8 cellular contexts compared by ENCODE assay signal in genomic region chr1:233326995-233327937, GRCh38. TPM values are rescaled to one million over a fixed set of nuclear protein-coding genes. Genes with fewer than 3 reads are reported as not detected.
A peak's percentile ranks its signal among the peaks of the same experiment; 100 is the strongest.
DNase-seq lines count a peak whose midpoint lies in the region; ATAC-seq, FAIRE-seq and TF ChIP-seq lines count a peak whose summit lies in the region.

MAP3K21 (plus strand) TSS chr1:233327724; CDS start chr1:233328029, 305 bp downstream.

- no peak for FAIRE-seq in frontal cortex (lab: Jason Lieb, UNC)

- H3K9me3 ChIP-seq in Karpas-422 (ENCODE audit: low read length) (no peaks in the 10 kb centered on the region), testis (no peaks in the 10 kb centered on the region)

- intact Hi-C loops in testis (cut with DNase I; ENCODE audit: low total_unique reads): no loop called here

- H3K9me2 ChIP-seq in GM23338 (ENCODE audit: insufficient read depth) (no peaks in the 10 kb centered on the region), Karpas-422 (replicated peaks; ENCODE audit: insufficient read depth, low read length) (no peaks in the 10 kb centered on the region)

- H3K4me1 Mint-ChIP-seq in GM23338: peaks cover 33% of the 10 kb centered on the region
- peaks cover 4% of the 10 kb centered on the region for H3K4me1 Mint-ChIP-seq in activated T-helper 17 cell treated with anti-CD3 and anti-CD28 coated beads, Interleukin-2, amount 50 U/mL, for 72 hours

- no peak for TF ChIP-seq POLR2A in testis (IDR thresholded peaks at IDR 0.05)

- 2% methylated on average over 42 to 54 of the region's 79 CpGs for WGBS in testis, 2 donors

- H4K20me1 ChIP-seq in GM23338 (replicated peaks; ENCODE audit: insufficient read depth): peaks cover 20% of the 10 kb centered on the region
- H4K20me1 ChIP-seq in Karpas-422 (ENCODE audit: insufficient read depth, low read depth, low read length): no peaks in the 10 kb centered on the region; the same call in 1 of the 2 replicates

- peak; percentile 99 for DNase-seq in DMS53 (lab: John Stamatoyannopoulos, UW)
- DNase-seq in GM23338 (ENCODE audit: low spot score): peak; percentile 98
- peak; percentile 97 for DNase-seq in Karpas-422
- DNase-seq in RWPE1 (ENCODE audit: low spot score): peak; percentile 90
- DNase-seq in frontal cortex (ENCODE audit: low spot score in 2 of 2): peak; percentile 50 to 54
- peak; percentile 60 for DNase-seq in omental fat pad (ENCODE audit: low spot score)
- peak; percentile 96 for DNase-seq in testis

- H3K36me3 ChIP-seq in GM23338 (ENCODE audit: insufficient read depth) (no peaks in the 10 kb centered on the region), Karpas-422 (ENCODE audit: insufficient read depth, low read length) (no peaks in the 10 kb centered on the region), testis (ENCODE audit: low read depth, missing control alignments) (no peaks in the 10 kb centered on the region)

- no peaks in the 10 kb centered on the region for H3F3A ChIP-seq in GM23338 (replicated peaks; ENCODE audit: low read depth)

- CTCF ChIA-PET in RWPE1 (lab: Yijun Ruan, JAX): interaction anchor here (0.5 kb wide), 1 partner anchor 739 kb away, joined by 3 read pairs; no protein-coding TSS in a partner anchor

- H3K79me2 ChIP-seq in GM23338 (replicated peaks; ENCODE audit: insufficient read depth) (peaks cover 36% of the 10 kb centered on the region), Karpas-422 (ENCODE audit: low read length) (no peaks in the 10 kb centered on the region)

- H3K36me3 Mint-ChIP-seq in GM23338 (ENCODE audit: low read depth): no peaks in the 10 kb centered on the region; the same call in 2 of the 3 replicates
- no peaks in the 10 kb centered on the region for H3K36me3 Mint-ChIP-seq in activated T-helper 17 cell treated with anti-CD3 and anti-CD28 coated beads, Interleukin-2, amount 50 U/mL, for 72 hours (ENCODE audit: low read depth)

- no peak for TF ChIP-seq CTCF in GM23338 (conservative IDR thresholded peaks at IDR 0.05; ENCODE audit: low read depth in 2 of 2)
- TF ChIP-seq CTCF in RWPE1 (conservative IDR thresholded peaks at IDR 0.05; ENCODE audit: low read depth): no peak
- TF ChIP-seq CTCF in omental fat pad (IDR thresholded peaks at IDR 0.05): no peak
- TF ChIP-seq CTCF in testis (IDR thresholded peaks at IDR 0.05): no peak

- H3K27ac ChIP-seq in GM23338 (ENCODE audit: low read depth) (no peak within 1 kb of the TSS), Karpas-422 (ENCODE audit: low read length) (no peak within 1 kb of the TSS), RWPE1 (peak within 1 kb of the TSS; percentile 72), testis (peak within 1 kb of the TSS; percentile 67 to 69)

- H3K4me3 Mint-ChIP-seq in GM23338: peak within 1 kb of the TSS; percentile 84
- H3K4me3 Mint-ChIP-seq in activated T-helper 17 cell treated with anti-CD3 and anti-CD28 coated beads, Interleukin-2, amount 50 U/mL, for 72 hours: peak within 1 kb of the TSS; percentile 80

- ATAC-seq in GM23338 (peak; percentile 85), omental fat pad (ENCODE audit: low FRiP score) (peak; percentile 92)
- peak; percentile 96 for ATAC-seq in activated T-helper 17 cell treated with anti-CD3 and anti-CD28 coated beads, Interleukin-2, amount 50 U/mL, for 72 hours (replicated peaks)

- POLR2A ChIA-PET in RWPE1 (lab: Yijun Ruan, JAX; ENCODE audit: low non-redundant PET): no interaction called here

- no peak within 1 kb of the TSS for H3K27ac Mint-ChIP-seq in GM23338
- no peak within 1 kb of the TSS for H3K27ac Mint-ChIP-seq in activated T-helper 17 cell treated with anti-CD3 and anti-CD28 coated beads, Interleukin-2, amount 50 U/mL, for 72 hours

- H3K4me3 ChIP-seq in GM23338 (peak within 1 kb of the TSS; percentile 79), Karpas-422 (ENCODE audit: low read length) (peak within 1 kb of the TSS; percentile 70), testis (peak within 1 kb of the TSS; percentile 64 to 77)

- H3K27me3 Mint-ChIP-seq in GM23338 (ENCODE audit: insufficient read depth, low read depth, poor library complexity): peaks cover 11% of the 10 kb centered on the region
- no peaks in the 10 kb centered on the region for H3K27me3 Mint-ChIP-seq in activated T-helper 17 cell treated with anti-CD3 and anti-CD28 coated beads, Interleukin-2, amount 50 U/mL, for 72 hours

- peaks cover 27% of the 10 kb centered on the region for H3K4me1 ChIP-seq in GM23338 (ENCODE audit: insufficient read depth)
- H3K4me1 ChIP-seq in Karpas-422 (ENCODE audit: low read length): peaks cover 19% of the 10 kb centered on the region
- no peaks in the 10 kb centered on the region for H3K4me1 ChIP-seq in testis

- H3K4me2 ChIP-seq in GM23338 (peak within 1 kb of the TSS; percentile 95), Karpas-422 (ENCODE audit: low read depth, low read length, poor library complexity, severe bottlenecking) (peak within 1 kb of the TSS; percentile 96)

- peaks cover 4% of the 10 kb centered on the region; the same call in 2 of the 3 replicates for H3K9me3 Mint-ChIP-seq in GM23338
- H3K9me3 Mint-ChIP-seq in activated T-helper 17 cell treated with anti-CD3 and anti-CD28 coated beads, Interleukin-2, amount 50 U/mL, for 72 hours: no peaks in the 10 kb centered on the region

- H3K27me3 ChIP-seq in GM23338 (ENCODE audit: insufficient read depth): peaks cover 26% of the 10 kb centered on the region
- no peaks in the 10 kb centered on the region for H3K27me3 ChIP-seq in Karpas-422 (ENCODE audit: low read length)
- no peaks in the 10 kb centered on the region for H3K27me3 ChIP-seq in testis

- H2AFZ ChIP-seq in GM23338 (peak within 1 kb of the TSS; percentile 99), Karpas-422 (ENCODE audit: low read length) (peak within 1 kb of the TSS; percentile 92)

- peak within 1 kb of the TSS; percentile 71 for H3K9ac ChIP-seq in Karpas-422 (ENCODE audit: low read length)

TF ChIP-seq in GM23338, 12 proteins besides CTCF, POLR2A, EP300 and RAD21:
- TF ChIP-seq ETS1 (IDR thresholded peaks at IDR 0.05): no peak
- TF ChIP-seq POLR2AphosphoS5 (IDR thresholded peaks at IDR 0.05; ENCODE audit: low read depth): peak; percentile 82
- no peak for TF ChIP-seq ZNF114 (CRISPR knock-in tag; IDR thresholded peaks at IDR 0.05)

RNA-seq across cellular contexts. Expression of gene MAP3K21, which starts in this region (rescaled TPM):
- total RNA-seq in GM23338 (2014; rRNA removed; shearing (Covaris generic)): 37.2 and 40.1 TPM in 2 replicates
- polyA plus RNA-seq in GM23338 (2016; fragmentation: Nextera tagmentation; extraction: Ambion mirVana) (11.1 and 11.7 TPM in 2 replicates), testis (ENCODE audit: insufficient read depth, low read depth, low replicate concordance) (17.2 TPM)
- 2.2 and 3.4 TPM in 2 replicates for total RNA-seq in Karpas-422 (2014; rRNA removed; shearing (Covaris generic); ENCODE audit: low replicate concordance)
- total RNA-seq in activated T-helper 17 cell treated with anti-CD3 and anti-CD28 coated beads, Interleukin-2, amount 50 U/mL, for 72 hours: 10 to 100 TPM in 1 of 2 donors, 1 to 10 TPM in 1; 7.3 to 17.7 TPM
- total RNA-seq in frontal cortex (2.9 TPM), omental fat pad (1 to 10 TPM; 1.3 to 5.5 (median 3.0) TPM), testis (100 to 1,000 TPM in 1 of 2 donors, 10 to 100 TPM in 1; 80.2 to 111 TPM)

Comparison
In these comparisons a context has a peak if more than half of its experiments do, and no peak if none do; other contexts are left out.
1. H3K27ac ChIP-seq: peak in RWPE1 (single experiment) and testis (2 of 2); none in GM23338 (single experiment) and Karpas-422 (single experiment).
2. Peak in every context shown above with its lines, with median percentiles within 50 percentile points of each other: DNase-seq, ATAC-seq and H3K4me3 ChIP-seq.